8 cellular contexts compared by ENCODE assay signal in the genomic region with DNA sequence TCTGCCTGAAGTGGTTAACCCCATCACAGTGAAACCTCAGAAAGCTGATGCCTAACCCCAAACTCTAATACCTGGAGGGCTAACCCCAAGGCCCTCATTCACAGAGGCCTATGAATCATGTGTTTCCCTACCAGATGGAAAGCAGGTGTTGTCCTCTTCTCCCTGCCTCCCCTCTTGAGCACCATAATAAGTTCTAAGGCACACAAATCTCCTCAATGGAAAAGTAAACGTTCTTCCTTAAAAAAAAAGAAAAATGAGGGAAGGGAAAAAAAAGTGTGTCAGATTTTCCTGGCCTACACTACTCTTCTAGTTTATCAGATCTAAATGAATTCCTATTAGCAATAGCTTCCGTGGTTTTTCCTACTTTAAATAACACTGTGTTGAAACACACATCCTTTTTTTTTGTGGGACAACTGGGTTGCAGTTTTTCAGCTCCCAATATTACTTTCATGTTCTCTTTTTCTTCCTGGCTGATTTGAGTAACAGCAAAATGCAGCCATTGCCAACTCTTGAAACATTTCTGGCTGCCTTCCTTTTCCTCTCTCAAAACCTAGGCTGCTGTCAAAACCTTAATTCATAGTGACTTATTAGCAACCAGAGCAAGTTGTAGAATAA. TPM values are rescaled to one million over a fixed set of nuclear protein-coding genes. Genes with fewer than 3 reads are reported as not detected.
DNase-seq lines count a peak whose midpoint lies in the region; ATAC-seq, FAIRE-seq and TF ChIP-seq lines count a peak whose summit lies in the region.

No MANE protein-coding gene starts in this region.

- no peak for FAIRE-seq in GM12891 (lab: Jason Lieb, UNC)

- TF ChIP-seq POLR2A in GM12891 (IDR thresholded peaks at IDR 0.05; ENCODE audit: low read depth, low read length), result no peak

- DNase-seq in ELR (ENCODE audit: low read depth), result peak; percentile 64
- DNase-seq in fibroblast of villous mesenchyme (ENCODE audit: low read depth), result peak; percentile 91
- peak; percentile 59 for DNase-seq in pulmonary artery endothelial cell (ENCODE audit: low read depth, low spot score)
- no peak for DNase-seq in RKO (ENCODE audit: low spot score)
- DNase-seq in SKM-1 (lab: John Stamatoyannopoulos, UW; ENCODE audit: unreplicated experiment), result no peak
- DNase-seq in GM12891 (ENCODE audit: insufficient read length, low spot score), result no peak

- no peak for TF ChIP-seq CTCF in fibroblast of villous mesenchyme (IDR thresholded peaks at IDR 0.05; ENCODE audit: insufficient read depth, low read depth, low read length)

- ATAC-seq in SK-N-SH treated with all-trans-retinoic acid at 6 μM for 48 hours (peak; percentile 27), HG03342 (IDR thresholded peaks at IDR 0.05; ENCODE audit: unreplicated experiment) (no peak)

- H3K4me3 ChIP-seq in fibroblast of villous mesenchyme (ENCODE audit: low read depth, low read length), result peak overlapping the region; percentile 28

TF ChIP-seq in SK-N-SH treated with all-trans-retinoic acid at 6 μM for 48 hours, 23 proteins besides CTCF, POLR2A, EP300 and RAD21:
- TF ChIP-seq ZFP3 (CRISPR knock-in tag; IDR thresholded peaks at IDR 0.05) (no peak), ARNTL (CRISPR knock-in tag; IDR thresholded peaks at IDR 0.05; ENCODE audit: borderline replicate concordance, low read depth) (no peak), OSR1 (CRISPR knock-in tag; IDR thresholded peaks at IDR 0.05) (no peak), PPARA (CRISPR knock-in tag; IDR thresholded peaks at IDR 0.05; ENCODE audit: borderline replicate concordance) (no peak), ISL1 (CRISPR knock-in tag; IDR thresholded peaks at IDR 0.05) (no peak), ZC3H10 (CRISPR knock-in tag; IDR thresholded peaks at IDR 0.05) (no peak), ZNF8 (CRISPR knock-in tag; IDR thresholded peaks at IDR 0.05) (no peak), ZFP30 (CRISPR knock-in tag; IDR thresholded peaks at IDR 0.05) (no peak), TOX (CRISPR knock-in tag; IDR thresholded peaks at IDR 0.05; ENCODE audit: borderline replicate concordance) (no peak)
- TF ChIP-seq, protein P1, sequence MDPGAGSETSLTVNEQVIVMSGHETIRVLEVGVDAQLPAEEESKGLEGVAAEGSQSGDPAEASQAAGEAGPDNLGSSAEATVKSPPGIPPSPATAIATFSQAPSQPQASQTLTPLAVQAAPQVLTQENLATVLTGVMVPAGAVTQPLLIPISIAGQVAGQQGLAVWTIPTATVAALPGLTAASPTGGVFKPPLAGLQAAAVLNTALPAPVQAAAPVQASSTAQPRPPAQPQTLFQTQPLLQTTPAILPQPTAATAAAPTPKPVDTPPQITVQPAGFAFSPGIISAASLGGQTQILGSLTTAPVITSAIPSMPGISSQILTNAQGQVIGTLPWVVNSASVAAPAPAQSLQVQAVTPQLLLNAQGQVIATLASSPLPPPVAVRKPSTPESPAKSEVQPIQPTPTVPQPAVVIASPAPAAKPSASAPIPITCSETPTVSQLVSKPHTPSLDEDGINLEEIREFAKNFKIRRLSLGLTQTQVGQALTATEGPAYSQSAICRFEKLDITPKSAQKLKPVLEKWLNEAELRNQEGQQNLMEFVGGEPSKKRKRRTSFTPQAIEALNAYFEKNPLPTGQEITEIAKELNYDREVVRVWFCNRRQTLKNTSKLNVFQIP (CRISPR knock-in tag; IDR thresholded peaks at IDR 0.05; ENCODE audit: borderline replicate concordance, low read depth), result no peak
- TF ChIP-seq, protein P2, sequence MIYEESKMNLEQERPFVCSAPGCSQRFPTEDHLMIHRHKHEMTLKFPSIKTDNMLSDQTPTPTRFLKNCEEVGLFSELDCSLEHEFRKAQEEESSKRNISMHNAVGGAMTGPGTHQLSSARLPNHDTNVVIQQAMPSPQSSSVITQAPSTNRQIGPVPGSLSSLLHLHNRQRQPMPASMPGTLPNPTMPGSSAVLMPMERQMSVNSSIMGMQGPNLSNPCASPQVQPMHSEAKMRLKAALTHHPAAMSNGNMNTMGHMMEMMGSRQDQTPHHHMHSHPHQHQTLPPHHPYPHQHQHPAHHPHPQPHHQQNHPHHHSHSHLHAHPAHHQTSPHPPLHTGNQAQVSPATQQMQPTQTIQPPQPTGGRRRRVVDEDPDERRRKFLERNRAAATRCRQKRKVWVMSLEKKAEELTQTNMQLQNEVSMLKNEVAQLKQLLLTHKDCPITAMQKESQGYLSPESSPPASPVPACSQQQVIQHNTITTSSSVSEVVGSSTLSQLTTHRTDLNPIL (CRISPR knock-in tag; IDR thresholded peaks at IDR 0.05; ENCODE audit: low read depth), result no peak

TF ChIP-seq in GM12891, 5 proteins besides CTCF, POLR2A, EP300 and RAD21:
- TF ChIP-seq POLR2AphosphoS5 (IDR thresholded peaks at IDR 0.05; ENCODE audit: low read depth, low read length), result no peak
- no peak for TF ChIP-seq POU2F2 (IDR thresholded peaks at IDR 0.05; ENCODE audit: low read depth, low read length)
- no peak for TF ChIP-seq SPI1 (IDR thresholded peaks at IDR 0.05; ENCODE audit: low read depth, low read length)
- TF ChIP-seq TAF1 (IDR thresholded peaks at IDR 0.05; ENCODE audit: low read depth, low read length), result no peak
- no peak for TF ChIP-seq PAX5 (IDR thresholded peaks at IDR 0.05; ENCODE audit: insufficient read depth, low read length, severe bottlenecking)
TF ChIP-seq in GM12891: peak in this region for 0.

RNA-seq across cellular contexts. Expression of a gene that starts 43.2 kb away (rescaled TPM):
- 1.7 and 1.9 TPM in 2 replicates for total RNA-seq in fibroblast of villous mesenchyme
- total RNA-seq in pulmonary artery endothelial cell, result 0.20 and 1.2 TPM in 2 replicates
- polyA plus RNA-seq in GM12891 (2012; ENCODE audit: low read depth, missing spikeins), result not detected

Comparison
In these comparisons a context has a peak if more than half of its experiments do, and no peak if none do; other contexts are left out.
1. DNase-seq: peak in ELR (single experiment), fibroblast of villous mesenchyme (single experiment) and pulmonary artery endothelial cell (single experiment); none in RKO (single experiment), SKM-1 (single experiment) and GM12891 (single experiment).